In genomic region chr16:81496742-81497141, GRCh38 we compare ENCODE assay signal across 13 cellular contexts.
"Had no signal": no experiment of that assay in that cellular context is flagged by ENCODE, and none has a peak within 500 bp of the region (broad histone marks: within the 10 kb centered on the region; RNA-seq: fewer than 3 reads in every experiment).

No MANE protein-coding gene starts in this region.

- H3K36me3 Mint-ChIP-seq: brain had no signal

- H3K9me3 ChIP-seq: colonic mucosa, esophagus muscularis mucosa had no signal

- H3K36me3 ChIP-seq: colonic mucosa, esophagus muscularis mucosa, neural progenitor cell had no signal

- H3K9ac ChIP-seq: neural progenitor cell had no signal

- ATAC-seq: stimulated activated naive CD8-positive, alpha-beta T cell treated with anti-CD3 and anti-CD28 coated beads, Interleukin-15, Interleukin-2, amounts not matched to agents 100 U/mL and 50 U/mL, for 24 hours had no signal

- H3K4me3 ChIP-seq: colonic mucosa, esophagus muscularis mucosa, neural progenitor cell had no signal

- H3K27ac ChIP-seq: colonic mucosa, neural progenitor cell had no signal

- H3K27me3 Mint-ChIP-seq: activated naive CD8-positive, alpha-beta T cell treated with anti-CD3 and anti-CD28 coated beads, Interleukin-2, amount 10 ng/mL, durations not matched to agents 7 days and 5 days had no signal

- H3K27ac Mint-ChIP-seq: activated naive CD8-positive, alpha-beta T cell treated with anti-CD3 and anti-CD28 coated beads, Interleukin-2, amount 10 ng/mL, durations not matched to agents 7 days and 5 days; neural progenitor cell had no signal

- H3K27me3 ChIP-seq: colonic mucosa, esophagus muscularis mucosa, neural progenitor cell had no signal

- DNase-seq: activated CD4-positive, CD25-positive, alpha-beta regulatory T cell treated with anti-CD3 and anti-CD28 coated beads, Interleukin-2, amount 50 U/mL, for 72 hours; activated naive CD4-positive, alpha-beta T cell; activated naive CD8-positive, alpha-beta T cell treated with anti-CD3 and anti-CD28 coated beads, Interleukin-2, amount 10 ng/mL, durations not matched to agents 7 days and 5 days; central memory CD4-positive, alpha-beta T cell; colonic mucosa; hippocampal formation; stimulated activated CD4-positive, alpha-beta T cell treated with anti-CD3 and anti-CD28 coated beads, Interleukin-4, amount 100 ng/mL, for 4 hours; stimulated activated CD8-positive, alpha-beta memory T cell treated with anti-CD3 and anti-CD28 coated beads, Interleukin-4, amount 100 ng/mL, for 48 hours; stimulated activated naive CD8-positive, alpha-beta T cell treated with anti-CD3 and anti-CD28 coated beads, Interleukin-15, Interleukin-2, amounts not matched to agents 100 U/mL and 50 U/mL, for 24 hours; T-helper 9 cell had no signal

- H3K4me2 ChIP-seq: neural progenitor cell had no signal

- H3K4me3 Mint-ChIP-seq: activated naive CD8-positive, alpha-beta T cell treated with anti-CD3 and anti-CD28 coated beads, Interleukin-2, amount 10 ng/mL, durations not matched to agents 7 days and 5 days; brain; neural progenitor cell had no signal

- H3K9me3 Mint-ChIP-seq: activated naive CD8-positive, alpha-beta T cell treated with anti-CD3 and anti-CD28 coated beads, Interleukin-2, amount 10 ng/mL, durations not matched to agents 7 days and 5 days; brain; neural progenitor cell had no signal
